Comparison of ENCODE assay signal across 2 cellular contexts in the genomic region with DNA sequence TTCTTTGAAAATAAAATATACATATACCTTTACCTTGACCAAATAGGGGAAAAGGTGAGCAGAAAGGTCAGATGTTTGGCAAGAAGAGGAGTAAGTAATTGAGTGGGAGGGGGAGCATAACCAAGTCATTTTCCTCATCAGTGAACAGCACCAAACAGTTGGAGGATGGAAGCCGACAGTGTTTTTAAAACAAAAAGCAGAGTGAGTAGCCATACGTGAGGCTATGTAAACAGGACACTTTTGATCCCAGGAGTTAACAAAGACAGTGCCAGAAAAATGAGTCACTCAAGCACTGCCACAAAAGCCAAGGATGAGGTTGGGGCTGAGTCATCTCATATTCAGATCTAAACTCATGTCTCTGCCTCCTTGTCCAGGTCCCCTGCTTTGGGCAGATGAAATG.
A peak's percentile ranks its signal among the peaks of the same experiment; 100 is the strongest.
TF ChIP-seq lines count a peak whose summit lies in the region.

No MANE protein-coding gene starts in this region.

TF ChIP-seq in IMR-90, 13 proteins besides CTCF, POLR2A, EP300 and RAD21:
- peak; percentile 8; the same call in 1 of the 2 replicates for TF ChIP-seq MAZ (IDR thresholded peaks at IDR 0.05; ENCODE audit: borderline replicate concordance, low read depth, low read length)
- no peak for TF ChIP-seq RCOR1 (IDR thresholded peaks at IDR 0.05; ENCODE audit: insufficient replicate concordance, low read length)
- TF ChIP-seq BHLHE40 (IDR thresholded peaks at IDR 0.05; ENCODE audit: low read depth, low read length): peak; percentile 88
- TF ChIP-seq RFX5 (IDR thresholded peaks at IDR 0.05; ENCODE audit: low read depth, low read length): no peak
- no peak for TF ChIP-seq USF2 (IDR thresholded peaks at IDR 0.05; ENCODE audit: low read depth, low read length)
- TF ChIP-seq CHD1 (IDR thresholded peaks at IDR 0.05; ENCODE audit: low read depth, low read length): no peak
- peak; percentile 98 for TF ChIP-seq FOS (IDR thresholded peaks at IDR 0.05; ENCODE audit: low read depth, low read length)
- peak; percentile 34; the same call in 1 of the 2 replicates for TF ChIP-seq NFE2L2 (IDR thresholded peaks at IDR 0.05; ENCODE audit: low read depth, low read length)
- peak; percentile 31; the same call in 1 of the 2 replicates for TF ChIP-seq CEBPB (IDR thresholded peaks at IDR 0.05; ENCODE audit: low read depth, low read length)

TF ChIP-seq in GM12878, 131 proteins besides CTCF, POLR2A, EP300 and RAD21 (continued from another document):
- TF ChIP-seq IKZF2 (IDR thresholded peaks at IDR 0.05) (peak in 1 of 2 experiments; percentile 61; a peak in 2 of 4 replicates), NR2F1 (conservative IDR thresholded peaks at IDR 0.05) (peak; percentile 51), POLR2AphosphoS2 (IDR thresholded peaks at IDR 0.05; ENCODE audit: low read depth, low read length) (no peak), DPF2 (IDR thresholded peaks at IDR 0.05) (0 out of 2 replicates have a peak, but pooled peaks have one; percentile 54)
